In genomic region chr13:73850104-73850898, GRCh38 we compare ENCODE assay signal across 13 cellular contexts.
"Had no signal": no experiment of that assay in that cellular context is flagged by ENCODE, and none has a peak within 500 bp of the region (broad histone marks: within the 10 kb centered on the region; RNA-seq: fewer than 3 reads in every experiment).

No MANE protein-coding gene starts in this region.

- H3K36me3 ChIP-seq: prostate gland, upper lobe of right lung had no signal

- H3K27ac Mint-ChIP-seq: activated T-helper 1 cell treated with anti-CD3 and anti-CD28 coated beads, Interleukin-12 subunit alpha, Interleukin-12 subunit beta, Interleukin-2, Interleukin-4 antibody, amounts not matched to agents 30 ng/mL and 10 ng/mL and 1 ng/mL, durations not matched to agents 14 hours and 24 hours and 36 hours; natural killer cell treated with Interleukin-12 subunit alpha and Interleukin-12 subunit beta and Interleukin-15 and Interleukin-18, amount 100 ng/mL, for 72 hours; stimulated activated naive CD8-positive, alpha-beta T cell treated with anti-CD3 and anti-CD28 coated beads, Interleukin-15, amount 100 ng/mL, for 72 hours; T-helper 2 cell treated with Interferon-gamma antibody and Interleukin-4, amounts not matched to agents 5 μg/mL and 100 μg/mL, for 36 hours had no signal

- H3K27me3 ChIP-seq: gastrocnemius medialis, heart left ventricle, upper lobe of right lung had no signal

- H3K27ac ChIP-seq: gastrocnemius medialis, heart left ventricle, prostate gland, skin epidermis, upper lobe of right lung had no signal

- H3K9me3 Mint-ChIP-seq: activated T-helper 1 cell treated with anti-CD3 and anti-CD28 coated beads, Interleukin-12 subunit alpha, Interleukin-12 subunit beta, Interleukin-2, Interleukin-4 antibody, amounts not matched to agents 30 ng/mL and 10 ng/mL and 1 ng/mL, durations not matched to agents 14 hours and 24 hours and 36 hours; immature natural killer cell; natural killer cell treated with Interleukin-12 subunit alpha and Interleukin-12 subunit beta and Interleukin-15 and Interleukin-18, amount 100 ng/mL, for 72 hours; T-helper 2 cell treated with Interferon-gamma antibody and Interleukin-4, amounts not matched to agents 5 μg/mL and 100 μg/mL, for 36 hours had no signal

- H3K4me1 ChIP-seq: prostate gland, upper lobe of right lung had no signal

- H3K4me3 Mint-ChIP-seq: activated T-helper 1 cell treated with anti-CD3 and anti-CD28 coated beads, Interleukin-12 subunit alpha, Interleukin-12 subunit beta, Interleukin-2, Interleukin-4 antibody, amounts not matched to agents 30 ng/mL and 10 ng/mL and 1 ng/mL, durations not matched to agents 14 hours and 24 hours and 36 hours; immature natural killer cell; natural killer cell treated with Interleukin-12 subunit alpha and Interleukin-12 subunit beta and Interleukin-15 and Interleukin-18, amount 100 ng/mL, for 72 hours; stimulated activated naive CD8-positive, alpha-beta T cell treated with anti-CD3 and anti-CD28 coated beads, Interleukin-15, amount 100 ng/mL, for 72 hours; T-helper 2 cell treated with Interferon-gamma antibody and Interleukin-4, amounts not matched to agents 5 μg/mL and 100 μg/mL, for 36 hours had no signal

- H3K4me3 ChIP-seq: gastrocnemius medialis, heart left ventricle, prostate gland, skin epidermis, upper lobe of right lung had no signal

- H3K9me3 ChIP-seq: gastrocnemius medialis, heart left ventricle, prostate gland, upper lobe of right lung had no signal

- DNase-seq: activated CD4-positive, alpha-beta T cell treated with anti-CD3 and anti-CD28 coated beads, Interleukin-2, amount 50 U/mL, for 1 hour; gastrocnemius medialis; heart left ventricle; immature natural killer cell; nucleus accumbens; right cardiac atrium; stimulated activated naive CD8-positive, alpha-beta T cell treated with anti-CD3 and anti-CD28 coated beads, Interleukin-15, amount 100 ng/mL, for 72 hours; upper lobe of right lung had no signal

- ATAC-seq: gastrocnemius medialis; heart left ventricle; natural killer cell treated with Interleukin-12 subunit alpha and Interleukin-12 subunit beta and Interleukin-15 and Interleukin-18, amount 100 ng/mL, for 72 hours; right cardiac atrium; stimulated activated naive CD8-positive, alpha-beta T cell treated with anti-CD3 and anti-CD28 coated beads, Interleukin-15, amount 100 ng/mL, for 72 hours; upper lobe of right lung had no signal

- H3K27me3 Mint-ChIP-seq: natural killer cell treated with Interleukin-12 subunit alpha and Interleukin-12 subunit beta and Interleukin-15 and Interleukin-18, amount 100 ng/mL, for 72 hours; stimulated activated naive CD8-positive, alpha-beta T cell treated with anti-CD3 and anti-CD28 coated beads, Interleukin-15, amount 100 ng/mL, for 72 hours had no signal
